In the genomic region with DNA sequence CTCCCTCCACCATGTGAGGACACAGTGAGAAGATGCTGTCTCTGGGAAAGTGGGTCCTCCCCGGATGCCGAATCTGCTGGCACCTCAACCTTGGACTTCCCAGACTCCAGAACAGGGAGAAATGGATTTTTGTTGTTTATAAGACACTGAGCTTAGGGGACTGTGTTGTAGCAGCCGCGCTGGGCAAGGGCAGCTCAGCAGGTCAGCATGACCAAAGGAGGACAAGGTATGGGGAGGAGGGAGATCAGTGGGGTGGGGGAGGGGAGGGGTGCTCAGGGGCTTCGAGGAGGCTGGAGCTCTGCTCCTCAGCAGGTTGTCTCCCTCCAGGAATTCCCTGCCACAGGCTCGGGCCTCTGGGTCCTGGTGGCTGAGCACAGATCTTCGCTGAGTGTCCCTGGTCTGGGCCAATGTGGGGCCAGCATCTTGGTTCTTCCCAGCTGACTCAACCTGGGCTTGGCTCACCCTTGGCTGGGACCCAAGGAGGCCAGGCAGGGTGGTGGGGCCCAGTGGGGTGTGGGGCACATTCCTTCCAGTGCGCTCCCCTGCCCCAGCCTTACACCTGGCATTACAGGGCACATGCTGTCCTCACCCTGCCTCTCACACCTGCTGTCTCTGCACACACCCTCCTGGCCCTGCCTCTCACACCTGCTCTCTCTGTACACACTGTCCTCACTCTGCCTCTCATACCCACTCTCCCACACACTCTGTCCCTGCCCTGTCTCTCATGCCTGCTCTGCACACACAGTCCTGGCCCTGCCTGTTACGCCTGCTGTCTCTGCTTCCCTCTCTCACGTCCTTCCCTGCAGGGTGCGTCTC, we compare ENCODE assay signal across 11 cellular contexts.
DNase-seq lines count a peak whose midpoint lies in the region; ATAC-seq lines count a peak whose summit lies in the region.
"Had no signal": no experiment of that assay in that cellular context is flagged by ENCODE, and none has a peak within 500 bp of the region (broad histone marks: within the 10 kb centered on the region; RNA-seq: fewer than 3 reads in every experiment).

No MANE protein-coding gene starts in this region.

- no peak overlapping the region for H3K4me3 ChIP-seq in muscle layer of duodenum (ENCODE audit: low read depth in 1 of 2, low read length in 2 of 2)
- H3K4me3 ChIP-seq: BLaER1 treated with 17β-estradiol and CSF1 and Interleukin-3, amounts not matched to agents 10 nM and 100 nM had no signal

- H3K36me3 ChIP-seq in muscle layer of duodenum (ENCODE audit: control insufficient read depth in 1 of 2, insufficient read depth in 2 of 2, low read length in 2 of 2): no peaks in the 10 kb centered on the region
- H3K36me3 ChIP-seq: neutrophil had no signal

- no peak for ATAC-seq in activated CD8-positive, alpha-beta T cell treated with anti-CD3 and anti-CD28 coated beads, Interleukin-2, amount 10 ng/mL, durations not matched to agents 7 days and 5 days
- ATAC-seq in GM21576 (IDR thresholded peaks at IDR 0.05; ENCODE audit: unreplicated experiment): no peak
- ATAC-seq in activated CD4-positive, CD25-positive, alpha-beta regulatory T cell treated with anti-CD3 and anti-CD28 coated beads, Interleukin-2, amount 50 U/mL, for 24 hours: no peak
- ATAC-seq in HG02938 (IDR thresholded peaks at IDR 0.05; ENCODE audit: unreplicated experiment): no peak

- POLR2A ChIA-PET in activated CD8-positive, alpha-beta T cell treated with anti-CD3 and anti-CD28 coated beads, Interleukin-2, amount 10 ng/mL, durations not matched to agents 7 days and 5 days (lab: Charles Lee): no interaction called here

- H3K27me3 Mint-ChIP-seq in activated CD8-positive, alpha-beta T cell treated with anti-CD3 and anti-CD28 coated beads, Interleukin-2, amount 10 ng/mL, durations not matched to agents 7 days and 5 days (ENCODE audit: low read depth): peaks cover 3% of the 10 kb centered on the region

- peak overlapping the region; percentile 63 for H3K27ac ChIP-seq in muscle layer of duodenum (ENCODE audit: low read length)
- H3K27ac ChIP-seq: neutrophil had no signal

- no peaks in the 10 kb centered on the region for H3K36me3 Mint-ChIP-seq in activated CD8-positive, alpha-beta T cell treated with anti-CD3 and anti-CD28 coated beads, Interleukin-2, amount 10 ng/mL, durations not matched to agents 7 days and 5 days (ENCODE audit: low read depth)

- H3K4me1 ChIP-seq in muscle layer of duodenum (ENCODE audit: control insufficient read depth in 1 of 2, insufficient read depth in 2 of 2, low read length in 2 of 2): peaks cover 0 to 12% of the 10 kb centered on the region in 2 donors

- DNase-seq in DMS53 (lab: John Stamatoyannopoulos, UW) (peak; percentile 99), NCI-H2029 (lab: John Stamatoyannopoulos, UW) (peak; percentile 92), cerebellar nuclear complex (lab: John Stamatoyannopoulos, UW) (peak; percentile 42 to 60)
- DNase-seq in activated CD8-positive, alpha-beta T cell treated with anti-CD3 and anti-CD28 coated beads, Interleukin-2, amount 10 ng/mL, durations not matched to agents 7 days and 5 days: no peak
- DNase-seq: foreskin fibroblast had no signal

- no peaks in the 10 kb centered on the region for H3K9me3 ChIP-seq in muscle layer of duodenum (ENCODE audit: control insufficient read depth in 1 of 2, low read length in 2 of 2)
- H3K9me3 ChIP-seq: BLaER1 treated with 17β-estradiol and CSF1 and Interleukin-3, amounts not matched to agents 10 nM and 100 nM; neutrophil had no signal

- H3K9me3 Mint-ChIP-seq in activated CD8-positive, alpha-beta T cell treated with anti-CD3 and anti-CD28 coated beads, Interleukin-2, amount 10 ng/mL, durations not matched to agents 7 days and 5 days (ENCODE audit: insufficient read depth): no peaks in the 10 kb centered on the region

- no peaks in the 10 kb centered on the region for H3K27me3 ChIP-seq in muscle layer of duodenum (ENCODE audit: low read depth, low read length)
- H3K27me3 ChIP-seq: BLaER1 treated with 17β-estradiol and CSF1 and Interleukin-3, amounts not matched to agents 10 nM and 100 nM; neutrophil had no signal

- CTCF ChIA-PET in activated CD8-positive, alpha-beta T cell treated with anti-CD3 and anti-CD28 coated beads, Interleukin-2, amount 10 ng/mL, durations not matched to agents 7 days and 5 days (lab: Charles Lee): no interaction called here

- H3K4me3 Mint-ChIP-seq in activated CD8-positive, alpha-beta T cell treated with anti-CD3 and anti-CD28 coated beads, Interleukin-2, amount 10 ng/mL, durations not matched to agents 7 days and 5 days: no peak overlapping the region

- H3K27ac Mint-ChIP-seq in activated CD8-positive, alpha-beta T cell treated with anti-CD3 and anti-CD28 coated beads, Interleukin-2, amount 10 ng/mL, durations not matched to agents 7 days and 5 days: no peak overlapping the region

- H3K4me1 Mint-ChIP-seq in activated CD8-positive, alpha-beta T cell treated with anti-CD3 and anti-CD28 coated beads, Interleukin-2, amount 10 ng/mL, durations not matched to agents 7 days and 5 days (ENCODE audit: low read depth): no peaks in the 10 kb centered on the region
